ENCODE assay signal across 12 cellular contexts in genomic region chr1:220791287-220791686, GRCh38. TPM values are rescaled to one million over a fixed set of nuclear protein-coding genes. Genes with fewer than 3 reads are reported as not detected.
DNase-seq lines count a peak whose midpoint lies in the region; ATAC-seq and TF ChIP-seq lines count a peak whose summit lies in the region.
"Had no signal": no experiment of that assay in that cellular context is flagged by ENCODE, and none has a peak within 500 bp of the region (broad histone marks: within the 10 kb centered on the region; RNA-seq: fewer than 3 reads in every experiment).

No MANE protein-coding gene starts in this region.

- intact Hi-C loops in ascending aorta (cut with DNase I) (no loop called here), psoas muscle (cut with DNase I) (no loop called here), aorta (cut with DNase I) (loop anchor here in 1 of 2 donors (10.0 kb wide), 1 partner anchor 796 kb away; no protein-coding TSS in a partner anchor)

- peaks cover 8 to 14% of the 10 kb centered on the region in 2 donors for H3K4me1 ChIP-seq in ascending aorta
- H3K4me1 ChIP-seq in psoas muscle = peaks cover 23% of the 10 kb centered on the region
- no peaks in the 10 kb centered on the region for H3K4me1 ChIP-seq in aorta (ENCODE audit: control insufficient read depth in 1 of 2, insufficient read depth in 2 of 2, low read length in 2 of 2)

- ATAC-seq in psoas muscle (peak in 1 of 4 donors; percentile 14), aorta (ENCODE audit: low FRiP score) (no peak), HG03342 (IDR thresholded peaks at IDR 0.05; ENCODE audit: unreplicated experiment) (no peak)
- no peak for ATAC-seq in activated CD4-positive, CD25-positive, alpha-beta regulatory T cell treated with anti-CD3 and anti-CD28 coated beads, Interleukin-2, amount 50 U/mL, for 24 hours

- TF ChIP-seq CTCF in ascending aorta (IDR thresholded peaks at IDR 0.05) = no peak
- no peak for TF ChIP-seq CTCF in psoas muscle (IDR thresholded peaks at IDR 0.05)

- peak; percentile 45 for DNase-seq in GF-D8 (lab: John Stamatoyannopoulos, UW)
- peak; percentile 66 for DNase-seq in NCI-H2029 (lab: John Stamatoyannopoulos, UW)
- no peak for DNase-seq in ascending aorta (ENCODE audit: low spot score in 2 of 2)
- no peak for DNase-seq in psoas muscle
- no peak for DNase-seq in aorta
- DNase-seq: activated CD8-positive, alpha-beta memory T cell treated with anti-CD3 and anti-CD28 coated beads for 24 hours; Caco-2; cortex of kidney; Kasumi-1; NK-92 treated with Interleukin-12 subunit alpha and Interleukin-12 subunit beta, amount 100 ng/mL, for 24 hours had no signal

- no peak overlapping the region for H3K4me3 ChIP-seq in ascending aorta
- no peak overlapping the region for H3K4me3 ChIP-seq in psoas muscle
- no peak overlapping the region for H3K4me3 ChIP-seq in aorta (ENCODE audit: low read length in 2 of 2)

- 41 to 53% (median 49%) methylated on average over 6 of the region's 6 CpGs for WGBS in psoas muscle, 3 donors
- 74 to 77% methylated on average over 6 of the region's 6 CpGs for WGBS in aorta, 2 donors

- peak overlapping the region; percentile 71 to 74 for H3K27ac ChIP-seq in ascending aorta
- H3K27ac ChIP-seq in psoas muscle = peak overlapping the region; percentile 28
- H3K27ac ChIP-seq in aorta (ENCODE audit: low read depth in 1 of 2, low read length in 2 of 2) = peak overlapping the region in 1 of 2 donors; percentile 23

- H3K9me3 ChIP-seq in ascending aorta (no peaks in the 10 kb centered on the region), psoas muscle (no peaks in the 10 kb centered on the region), aorta (ENCODE audit: control insufficient read depth, low read length) (no peaks in the 10 kb centered on the region)
- H3K9me3 ChIP-seq: Caco-2 had no signal

- H3K36me3 ChIP-seq in ascending aorta = no peaks in the 10 kb centered on the region
- no peaks in the 10 kb centered on the region for H3K36me3 ChIP-seq in psoas muscle (ENCODE audit: insufficient read depth in 1 of 2, low read depth in 1 of 2)
- no peaks in the 10 kb centered on the region for H3K36me3 ChIP-seq in aorta (ENCODE audit: control insufficient read depth in 1 of 2, insufficient read depth in 2 of 2, low read length in 1 of 2)

- H3K27me3 ChIP-seq in ascending aorta (no peaks in the 10 kb centered on the region), psoas muscle (ENCODE audit: insufficient read depth in 3 of 3, low read length in 2 of 3) (no peaks in the 10 kb centered on the region), aorta (ENCODE audit: control insufficient read depth in 1 of 2, insufficient read depth in 2 of 2, low read length in 1 of 2) (no peaks in the 10 kb centered on the region)

RNA-seq across cellular contexts. Expression of gene MTARC1, which starts 4.6 kb away (rescaled TPM):
- total RNA-seq in ascending aorta (2.2 TPM), psoas muscle (1 to 10 TPM; 2.7 to 6.4 (median 4.0) TPM), aorta (1 to 10 TPM; 8.1 to 9.9 TPM)
- polyA plus RNA-seq in psoas muscle (1 to 10 TPM; 1.7 to 3.8 (median 2.7) TPM), aorta (1 to 10 TPM; 1.3 to 4.8 TPM)

RNA-seq across cellular contexts. Expression of gene MTARC2, which starts 43.2 kb away (rescaled TPM):
- total RNA-seq in ascending aorta (23.7 TPM), psoas muscle (10 to 100 TPM in 1 of 4 donors, 1 to 10 TPM in 3; 8.8 to 12.4 (median 9.5) TPM), aorta (10 to 100 TPM; 18.2 to 33.9 TPM)
- polyA plus RNA-seq in psoas muscle (1 to 10 TPM; 4.1 to 5.7 (median 5.0) TPM), aorta (10 to 100 TPM; 31.4 to 32.7 TPM)

Comparison
In these comparisons a context has a peak if more than half of its experiments do, and no peak if none do; other contexts are left out.
1. DNase-seq: peak in GF-D8 (single experiment) and NCI-H2029 (single experiment); none in ascending aorta (0 of 2), psoas muscle (0 of 2) and aorta (0 of 2).